8 cellular contexts compared by ENCODE assay signal in genomic region chr18:32019944-32020625, GRCh38. TPM values are rescaled to one million over a fixed set of nuclear protein-coding genes. Genes with fewer than 3 reads are reported as not detected.
A peak's percentile ranks its signal among the peaks of the same experiment; 100 is the strongest.
DNase-seq lines count a peak whose midpoint lies in the region; TF ChIP-seq lines count a peak whose summit lies in the region.
"Not testable (repeated sequence)": the region's sequence is repeated elsewhere in the genome, so short reads cannot be mapped to it uniquely, and the experiment has no call there.

No MANE protein-coding gene starts in this region.

- TF ChIP-seq CTCF in Caco-2 (IDR thresholded peaks at IDR 0.05; ENCODE audit: insufficient read depth in 1 of 2, low read depth in 1 of 2, low read length in 1 of 2, severe bottlenecking in 1 of 2, unreplicated experiment in 1 of 2); endothelial cell (IDR thresholded peaks at IDR 0.05; ENCODE audit: unreplicated experiment); stomach (IDR thresholded peaks at IDR 0.05): not testable (repeated sequence)

- H3K9me3 ChIP-seq in Caco-2; mesodermal cell (ENCODE audit: control insufficient read depth, low read length); stomach: not testable (repeated sequence)

- not testable (repeated sequence) for H3K4me1 ChIP-seq in Caco-2; mesodermal cell (ENCODE audit: control insufficient read depth, insufficient read depth, low read length, poor library complexity, severe bottlenecking)
- peaks cover 5 to 58% (median 29%) of the 10 kb centered on the region in 4 donors for H3K4me1 ChIP-seq in stomach

- H3K9me3 Mint-ChIP-seq in Caco-2 (ENCODE audit: unreplicated experiment); activated naive CD4-positive, alpha-beta T cell treated with anti-CD3 and anti-CD28 coated beads, Interleukin-2, amount 10 ng/mL, durations not matched to agents 7 days and 5 days; endothelial cell (ENCODE audit: unreplicated experiment): not testable (repeated sequence)

- POLR2A ChIA-PET in Caco-2 (lab: Charles Lee), result interaction anchor here (0.6 to 1.0 kb wide), 2 partner anchors 71 to 77 kb away, joined by 3 read pairs; partner anchors contain the start of gene RNF138

- not testable (repeated sequence) for H3K36me3 Mint-ChIP-seq in Caco-2 (ENCODE audit: insufficient read depth, unreplicated experiment); endothelial cell (ENCODE audit: low read depth, unreplicated experiment)
- H3K36me3 Mint-ChIP-seq in activated naive CD4-positive, alpha-beta T cell treated with anti-CD3 and anti-CD28 coated beads, Interleukin-2, amount 10 ng/mL, durations not matched to agents 7 days and 5 days, result peaks cover 34% of the 10 kb centered on the region

- H3K27ac ChIP-seq in mesodermal cell (ENCODE audit: low read depth, low read length, severe bottlenecking), result not testable (repeated sequence)
- peak overlapping the region in 13 of 21 experiments; percentile 80 to 95 (median 89) for H3K27ac ChIP-seq in skin epidermis
- peak overlapping the region; percentile 34 to 89 (median 83) for H3K27ac ChIP-seq in stomach

- H3K36me3 ChIP-seq in Caco-2 (ENCODE audit: control insufficient read depth, insufficient read depth, low read length); mesodermal cell (ENCODE audit: control insufficient read depth, insufficient read depth, low read length); stomach: not testable (repeated sequence)

- not testable (repeated sequence) for H3K4me1 Mint-ChIP-seq in Caco-2 (ENCODE audit: low read depth, unreplicated experiment)
- peaks cover 70% of the 10 kb centered on the region for H3K4me1 Mint-ChIP-seq in activated naive CD4-positive, alpha-beta T cell treated with anti-CD3 and anti-CD28 coated beads, Interleukin-2, amount 10 ng/mL, durations not matched to agents 7 days and 5 days
- peaks cover 13% of the 10 kb centered on the region for H3K4me1 Mint-ChIP-seq in endothelial cell (ENCODE audit: unreplicated experiment)

- not testable (repeated sequence) for H3K4me3 ChIP-seq in Caco-2 (ENCODE audit: low read depth, low read length)
- H3K4me3 ChIP-seq in mesodermal cell (ENCODE audit: extremely low read depth, insufficient read depth, low read length, poor library complexity, severe bottlenecking) (peak overlapping the region; percentile 52), skin epidermis (peak overlapping the region; percentile 46 to 71 (median 56)), stomach (peak overlapping the region; percentile 47 to 76 (median 61))

- H3K4me3 Mint-ChIP-seq in Caco-2 (ENCODE audit: unreplicated experiment) (peak overlapping the region; percentile 88), endothelial cell (ENCODE audit: unreplicated experiment) (peak overlapping the region; percentile 95)
- peak overlapping the region; percentile 98 for H3K4me3 Mint-ChIP-seq in activated naive CD4-positive, alpha-beta T cell treated with anti-CD3 and anti-CD28 coated beads, Interleukin-2, amount 10 ng/mL, durations not matched to agents 7 days and 5 days

- not testable (repeated sequence) for H3K27me3 Mint-ChIP-seq in Caco-2 (ENCODE audit: insufficient read depth, unreplicated experiment); activated naive CD4-positive, alpha-beta T cell treated with anti-CD3 and anti-CD28 coated beads, Interleukin-2, amount 10 ng/mL, durations not matched to agents 7 days and 5 days; endothelial cell (ENCODE audit: unreplicated experiment)

- not testable (repeated sequence) for BruUV-seq in Caco-2 (replicated peaks; lab: Mats Ljungman, UMichigan)

- not testable (repeated sequence) for DNase-seq in Caco-2; endothelial cell (ENCODE audit: low spot score)
- peak; percentile 12 for DNase-seq in NCI-H2029 (lab: John Stamatoyannopoulos, UW)
- DNase-seq in activated CD4-positive, alpha-beta T cell treated with anti-CD3 and anti-CD28 coated beads, Interleukin-2, amount 50 U/mL, for 24 hours (ENCODE audit: low read depth in 1 of 2, low spot score in 1 of 2), result peak; percentile 7 to 19
- peak; percentile 71 for DNase-seq in activated naive CD4-positive, alpha-beta T cell treated with anti-CD3 and anti-CD28 coated beads, Interleukin-2, amount 10 ng/mL, durations not matched to agents 7 days and 5 days
- peak; percentile 42 for DNase-seq in stomach

- not testable (repeated sequence) for TF ChIP-seq EP300 in stomach (IDR thresholded peaks at IDR 0.05)

- TF ChIP-seq POLR2A in stomach (IDR thresholded peaks at IDR 0.05), result not testable (repeated sequence)

- not testable (repeated sequence) for H3K27ac Mint-ChIP-seq in Caco-2 (ENCODE audit: unreplicated experiment)
- H3K27ac Mint-ChIP-seq in activated naive CD4-positive, alpha-beta T cell treated with anti-CD3 and anti-CD28 coated beads, Interleukin-2, amount 10 ng/mL, durations not matched to agents 7 days and 5 days, result peak overlapping the region; percentile 100
- H3K27ac Mint-ChIP-seq in endothelial cell (ENCODE audit: unreplicated experiment), result peak overlapping the region; percentile 25

- CTCF ChIA-PET in Caco-2 (lab: Charles Lee), result interaction anchor here (1.5 kb wide), 1 partner anchor 72 kb away, joined by 3 read pairs; the partner anchor contains the start of gene RNF138
- CTCF ChIA-PET in activated naive CD4-positive, alpha-beta T cell treated with anti-CD3 and anti-CD28 coated beads, Interleukin-2, amount 10 ng/mL, durations not matched to agents 7 days and 5 days (lab: Charles Lee), result interaction anchor here (0.7 to 2.5 kb wide), 17 partner anchors 9 to 138 kb away, joined by 3 to 33 read pairs (median 5); partner anchors contain the start of gene RNF138

- 71 to 79% methylated on average over 7 to 13 of the region's 14 CpGs for WGBS in mesodermal cell (ENCODE audit: insufficient coverage in 2 of 2), 2 experiments
- 31 to 44% (median 35%) methylated on average over 14 of the region's 14 CpGs for WGBS in stomach, 5 donors

- H3K27me3 ChIP-seq in Caco-2 (replicated peaks; ENCODE audit: control insufficient read depth, insufficient read depth, low read length); stomach: not testable (repeated sequence)

- intact Hi-C loops in Caco-2 (cut with micrococcal nuclease; ENCODE audit: unreplicated experiment), result loop anchor here (10.0 kb wide), 1 partner anchor 75 kb away; the partner anchor contains the start of gene RNF138
- intact Hi-C loops in stomach (cut with DNase I; ENCODE audit: low total_unique reads), result not testable (repeated sequence)

RNA-seq across cellular contexts. Expression of gene RNF125, which starts 1.5 kb away (rescaled TPM):
- 0.39 and 0.61 TPM in 2 replicates for total RNA-seq in Caco-2 (2022)
- 5.2 TPM for total RNA-seq in endothelial cell (ENCODE audit: unreplicated experiment)
- 0.66 TPM for polyA plus RNA-seq in mesodermal cell (2013, experiment 1 of 2)
- 1.3 TPM for polyA plus RNA-seq in mesodermal cell (2013, experiment 2 of 2)
- 10 to 100 TPM in 2 of 5 donors, 1 to 10 TPM in 2, not detected in 1; 3.0 to 50.2 (median 11.2) TPM for total RNA-seq in stomach
- 1 to 10 TPM; 1.1 to 1.4 (median 1.2) TPM for polyA plus RNA-seq in stomach
